ENCODE assay signal across 1 cellular context in the genomic region with DNA sequence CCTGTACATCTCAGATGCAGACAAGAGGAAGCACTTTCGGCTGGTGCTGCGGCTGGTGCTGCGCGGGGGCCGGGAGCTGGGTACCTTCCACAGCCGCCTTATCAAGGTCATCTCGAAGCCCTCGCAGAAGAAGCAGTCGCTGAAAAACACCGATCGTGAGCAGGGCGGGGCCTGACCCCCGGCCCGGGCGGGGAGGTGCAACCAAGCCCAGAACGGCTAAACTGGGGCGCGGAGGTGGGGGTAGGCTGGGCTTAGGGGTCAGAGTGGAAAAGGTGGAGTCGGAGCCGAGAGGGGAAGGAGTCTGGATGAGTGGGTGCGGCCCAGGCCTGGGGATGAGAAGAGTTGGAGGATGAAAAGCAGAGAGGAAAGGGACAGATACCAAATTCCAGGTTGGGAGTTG.
TF ChIP-seq lines count a peak whose summit lies in the region.

No MANE protein-coding gene starts in this region.

TF ChIP-seq in HepG2, 621 proteins besides CTCF, POLR2A, EP300 and RAD21:
- TF ChIP-seq ZMYM3 (CRISPR knock-in tag; IDR thresholded peaks at IDR 0.05), result no peak
- TF ChIP-seq SRSF1 (optimal IDR thresholded peaks at IDR 0.05; ENCODE audit: low read depth, low read length), result peak; percentile 16
